ENCODE assay signal across 23 cellular contexts in genomic region chr4:76981649-76982048, GRCh38. TPM values are rescaled to one million over a fixed set of nuclear protein-coding genes. Genes with fewer than 3 reads are reported as not detected.
DNase-seq lines count a peak whose midpoint lies in the region; ATAC-seq, FAIRE-seq and TF ChIP-seq lines count a peak whose summit lies in the region.
"Had no signal": no experiment of that assay in that cellular context is flagged by ENCODE, and none has a peak within 500 bp of the region (broad histone marks: within the 10 kb centered on the region; RNA-seq: fewer than 3 reads in every experiment).

No MANE protein-coding gene starts in this region.

- no peak for TF ChIP-seq POLR2A in IMR-90 (IDR thresholded peaks at IDR 0.05; ENCODE audit: low read depth, low read length)
- no peak for TF ChIP-seq POLR2A in GM12878 (IDR thresholded peaks at IDR 0.05; ENCODE audit: low read depth, low read length)
- TF ChIP-seq POLR2A in gastroesophageal sphincter (IDR thresholded peaks at IDR 0.05), result no peak

- POLR2A ChIA-PET in IMR-90 (lab: Charles Lee; ENCODE audit: unreplicated experiment) (interaction anchor here (0.6 kb wide), 3 partner anchors 23 to 292 kb away, joined by 3 to 4 read pairs (median 4); no protein-coding TSS in a partner anchor), GM12878 (lab: Charles Lee) (interaction anchor here (0.6 to 4.2 kb wide), 2 partner anchors 10 to 13 kb away, joined by 4 to 23 read pairs; no protein-coding TSS in a partner anchor)
- POLR2A ChIA-PET in CD8-positive, alpha-beta memory T cell (lab: Charles Lee), result no interaction called here

- H3K9ac ChIP-seq in IMR-90 (ENCODE audit: low read depth, low read length) (no peak overlapping the region), GM12878 (ENCODE audit: control insufficient read depth, insufficient read depth, low read length) (no peak overlapping the region), trophoblast cell (ENCODE audit: low read length) (no peak overlapping the region)

- dilution Hi-C loops in IMR-90 (cut with HindIII; ENCODE audit: low sequenced_read_pairs, unreplicated experiment), result no loop called here

- H3K56ac ChIP-seq in IMR-90 (ENCODE audit: extremely low read depth, insufficient read depth, low read length), result no peak overlapping the region

- no peak for TF ChIP-seq CTCF in IMR-90 (conservative IDR thresholded peaks at IDR 0.05; ENCODE audit: low read depth, low read length)
- no peak for TF ChIP-seq CTCF in GM12878 (IDR thresholded peaks at IDR 0.05 in 2 of 3, conservative IDR thresholded peaks at IDR 0.05 in 1 of 3; ENCODE audit: control insufficient read depth in 2 of 3, extremely low read depth in 1 of 3, insufficient read depth in 1 of 3, low read depth in 3 of 3, low read length in 3 of 3)
- no peak for TF ChIP-seq CTCF in fibroblast of villous mesenchyme (IDR thresholded peaks at IDR 0.05; ENCODE audit: insufficient read depth, low read depth, low read length)
- TF ChIP-seq CTCF in gastroesophageal sphincter (IDR thresholded peaks at IDR 0.05), result no peak

- H3K27ac Mint-ChIP-seq in CD8-positive, alpha-beta memory T cell, result peak overlapping the region in 3 of 8 donors; percentile 0 to 30 (median 18)
- H3K27ac Mint-ChIP-seq: B cell had no signal

- H4K91ac ChIP-seq in IMR-90 (ENCODE audit: insufficient read depth, low read depth, low read length), result no peak overlapping the region
- no peak overlapping the region for H4K91ac ChIP-seq in trophoblast cell (ENCODE audit: low read depth, low read length)

- no peak overlapping the region for H2BK20ac ChIP-seq in IMR-90 (ENCODE audit: low read depth, low read length)

- no peak overlapping the region for H3K4me3 ChIP-seq in IMR-90 (ENCODE audit: insufficient read depth, low read depth, low read length)
- no peak overlapping the region for H3K4me3 ChIP-seq in GM12878
- no peak overlapping the region for H3K4me3 ChIP-seq in fibroblast of villous mesenchyme (ENCODE audit: low read depth, low read length)
- no peak overlapping the region for H3K4me3 ChIP-seq in trophoblast cell (ENCODE audit: low read depth, low read length)
- H3K4me3 ChIP-seq in CD8-positive, alpha-beta memory T cell (ENCODE audit: low read length), result no peak overlapping the region
- no peak overlapping the region for H3K4me3 ChIP-seq in gastroesophageal sphincter
- H3K4me3 ChIP-seq: lower lobe of right lung, prostate gland, skin epidermis had no signal

- H3K79me2 ChIP-seq in GM12878 (ENCODE audit: control insufficient read depth, insufficient read depth, low read length) (peaks cover 86% of the 10 kb centered on the region), trophoblast cell (ENCODE audit: control insufficient read depth, insufficient read depth, low read length, poor library complexity) (peaks cover 11% of the 10 kb centered on the region)

- no peak overlapping the region for H2AK5ac ChIP-seq in IMR-90 (ENCODE audit: low read depth, low read length)
- H2AK5ac ChIP-seq in trophoblast cell (ENCODE audit: low read length), result no peak overlapping the region

- H3K36me3 ChIP-seq in IMR-90 (ENCODE audit: control insufficient read depth, insufficient read depth, low read length), result peaks cover 3% of the 10 kb centered on the region
- H3K36me3 ChIP-seq in GM12878 (ENCODE audit: control insufficient read depth in 2 of 2, insufficient read depth in 2 of 2, low read length in 1 of 2), result peaks cover 2 to 3% of the 10 kb centered on the region in 2 experiments; a peak in 1 of 4 replicates
- H3K36me3 ChIP-seq in trophoblast cell (ENCODE audit: control insufficient read depth in 1 of 2, insufficient read depth in 2 of 2, low read length in 2 of 2), result peaks cover 0 to 4% of the 10 kb centered on the region in 2 experiments
- no peaks in the 10 kb centered on the region for H3K36me3 ChIP-seq in CD8-positive, alpha-beta memory T cell (ENCODE audit: insufficient read depth, low read length)
- no peaks in the 10 kb centered on the region for H3K36me3 ChIP-seq in gastroesophageal sphincter
- H3K36me3 ChIP-seq: lower lobe of right lung, prostate gland had no signal

- peak overlapping the region; percentile 23; the same call in 1 of the 2 replicates for H3K14ac ChIP-seq in IMR-90 (replicated peaks; ENCODE audit: low read depth, low read length)
- no peak overlapping the region for H3K14ac ChIP-seq in trophoblast cell (ENCODE audit: low read length)

- WGBS in IMR-90 (ENCODE audit: extremely low coverage in 2 of 2, insufficient read length in 1 of 2), 2 experiments, result 100% methylated on average over 1 of the region's 3 CpGs; no CpG with 5 or more reads in 1 of the 2 experiments
- WGBS in GM12878 (ENCODE audit: insufficient coverage, insufficient replicate concordance, low lambda C conversion rate, missing lambda C conversion rate), result 73% methylated on average over 3 of the region's 3 CpGs
- WGBS in trophoblast cell (ENCODE audit: extremely low coverage, insufficient coverage, insufficient read length), result no CpG with 5 or more reads among the region's 3 CpGs
- WGBS in gastroesophageal sphincter (ENCODE audit: low coverage in 1 of 2), 2 donors, result 63 to 67% methylated on average over 1 to 3 of the region's 3 CpGs

- H3K4ac ChIP-seq in IMR-90 (ENCODE audit: low read depth, low read length) (no peak overlapping the region), trophoblast cell (ENCODE audit: low read depth, low read length) (peak overlapping the region; percentile 84)

- H3K4me1 Mint-ChIP-seq in CD8-positive, alpha-beta memory T cell, result peaks cover 72 to 96% (median 93%) of the 10 kb centered on the region in 3 donors

- H3K23ac ChIP-seq in IMR-90 (ENCODE audit: low read depth, low read length) (no peak overlapping the region; the same call in 1 of the 2 replicates), trophoblast cell (ENCODE audit: low read length) (no peak overlapping the region)

- no peak for FAIRE-seq in GM12878 (lab: Jason Lieb, UNC)
- FAIRE-seq: islet of Langerhans had no signal

- peak overlapping the region in 2 of 7 donors; percentile 44 to 71 for H3K4me3 Mint-ChIP-seq in CD8-positive, alpha-beta memory T cell
- H3K4me3 Mint-ChIP-seq: B cell had no signal

- intact Hi-C loops in IMR-90 (cut with micrococcal nuclease), result no loop called here
- intact Hi-C loops in GM12878 (cut with micrococcal nuclease; ENCODE audit: unreplicated experiment), result no loop called here

- BruUV-seq in IMR-90 (replicated peaks; lab: Mats Ljungman, UMichigan) (no TSS peak), GM12878 (replicated peaks; lab: Mats Ljungman, UMichigan) (no TSS peak)

- no peak overlapping the region for H2BK15ac ChIP-seq in IMR-90 (ENCODE audit: low read depth, low read length)

- H4K20me1 ChIP-seq in IMR-90 (ENCODE audit: insufficient read depth, low read length) (peaks cover 89% of the 10 kb centered on the region), GM12878 (ENCODE audit: control insufficient read depth, insufficient read depth) (no peaks in the 10 kb centered on the region)

- H2AK9ac ChIP-seq in IMR-90 (replicated peaks; ENCODE audit: low read depth, low read length, poor library complexity), result no peak overlapping the region

- in situ Hi-C loops in IMR-90 (cut with MboI; ENCODE audit: low sequenced_read_pairs) (no loop called here), GM12878 (cut with MboI) (no loop called here)

- SMC1A ChIA-PET in GM12878 (lab: Charles Lee; ENCODE audit: uncharacterized antibody, unreplicated experiment), result interaction anchor here (0.6 to 4.9 kb wide), 9 partner anchors 10 to 120 kb away, joined by 3 to 58 read pairs (median 5); no protein-coding TSS in a partner anchor

- no peak for TF ChIP-seq EP300 in GM12878 (IDR thresholded peaks at IDR 0.05; ENCODE audit: borderline replicate concordance in 1 of 2, control insufficient read depth in 1 of 2, low read depth in 2 of 2, low read length in 2 of 2)
- no peak for TF ChIP-seq EP300 in gastroesophageal sphincter (IDR thresholded peaks at IDR 0.05)

- H3K27me3 Mint-ChIP-seq in CD8-positive, alpha-beta memory T cell, result no peaks in the 10 kb centered on the region
- H3K27me3 Mint-ChIP-seq: B cell had no signal

- RAD21 ChIA-PET in GM12878 (lab: Charles Lee; ENCODE audit: unreplicated experiment), result interaction anchor here (1.0 to 3.4 kb wide), 4 partner anchors 10 to 550 kb away, joined by 3 to 20 read pairs (median 4); partner anchors contain the start of gene SEPTIN11

- peak overlapping the region; percentile 42 for H3K18ac ChIP-seq in IMR-90 (ENCODE audit: low read depth, low read length)
- H3K18ac ChIP-seq in trophoblast cell (ENCODE audit: low read length), result no peak overlapping the region

- H3K9me3 ChIP-seq in IMR-90 (ENCODE audit: control insufficient read depth, insufficient read depth, low read length) (no peaks in the 10 kb centered on the region), GM12878 (replicated peaks; ENCODE audit: control insufficient read depth, insufficient read depth, low read length) (no peaks in the 10 kb centered on the region), trophoblast cell (ENCODE audit: insufficient read depth, low read depth, low read length) (no peaks in the 10 kb centered on the region), gastroesophageal sphincter (no peaks in the 10 kb centered on the region)
- no peaks in the 10 kb centered on the region for H3K9me3 ChIP-seq in CD8-positive, alpha-beta memory T cell (ENCODE audit: low read length)
- H3K9me3 ChIP-seq: lower lobe of right lung, prostate gland had no signal

- H3K9me3 Mint-ChIP-seq in CD8-positive, alpha-beta memory T cell, result no peaks in the 10 kb centered on the region

- peaks cover 19 to 62% of the 10 kb centered on the region in 2 experiments for H3K79me1 ChIP-seq in IMR-90 (ENCODE audit: low read depth in 1 of 2, low read length in 2 of 2)
- H3K79me1 ChIP-seq in trophoblast cell (ENCODE audit: low read length), result peaks cover 14% of the 10 kb centered on the region

- H2BK12ac ChIP-seq in trophoblast cell (ENCODE audit: low read length), result no peak overlapping the region

- peaks cover 0 to 13% (median 0%) of the 10 kb centered on the region in 3 donors for H3K36me3 Mint-ChIP-seq in CD8-positive, alpha-beta memory T cell

- H4K12ac ChIP-seq in trophoblast cell (ENCODE audit: low read depth, low read length), result no peak overlapping the region

- H3K27me3 ChIP-seq in IMR-90 (ENCODE audit: control insufficient read depth, insufficient read depth, low read length) (no peaks in the 10 kb centered on the region), GM12878 (replicated peaks in 1 of 2; ENCODE audit: control insufficient read depth in 2 of 2, insufficient read depth in 2 of 2, low read length in 1 of 2) (no peaks in the 10 kb centered on the region), trophoblast cell (ENCODE audit: insufficient read depth, low read length) (no peaks in the 10 kb centered on the region), gastroesophageal sphincter (no peaks in the 10 kb centered on the region)
- no peaks in the 10 kb centered on the region for H3K27me3 ChIP-seq in CD8-positive, alpha-beta memory T cell (ENCODE audit: insufficient read depth, low read length, poor library complexity, severe bottlenecking)

- H3K4me1 ChIP-seq in IMR-90 (ENCODE audit: control insufficient read depth, insufficient read depth, low read length), result peaks cover 44% of the 10 kb centered on the region
- peaks cover 32% of the 10 kb centered on the region for H3K4me1 ChIP-seq in GM12878 (ENCODE audit: control insufficient read depth, insufficient read depth, low read length)
- H3K4me1 ChIP-seq in trophoblast cell (ENCODE audit: control insufficient read depth in 1 of 2, insufficient read depth in 2 of 2, low read length in 2 of 2), result peaks cover 38 to 43% of the 10 kb centered on the region in 2 experiments
- peaks cover 51% of the 10 kb centered on the region for H3K4me1 ChIP-seq in CD8-positive, alpha-beta memory T cell (ENCODE audit: insufficient read depth, low read length)
- peaks cover 4 to 49% (median 14%) of the 10 kb centered on the region in 3 donors for H3K4me1 ChIP-seq in gastroesophageal sphincter
- H3K4me1 ChIP-seq: prostate gland had no signal

- H2BK5ac ChIP-seq in IMR-90 (ENCODE audit: low read depth, low read length, poor library complexity, severe bottlenecking) (peak overlapping the region; percentile 16), trophoblast cell (ENCODE audit: low read depth, low read length, poor library complexity) (no peak overlapping the region)

- peak overlapping the region; percentile 45; the same call in 1 of the 2 replicates for H4K5ac ChIP-seq in IMR-90 (ENCODE audit: low read depth, low read length)

- H3K27ac ChIP-seq in IMR-90 (ENCODE audit: insufficient read depth, low read length) (peak overlapping the region; percentile 51; the same call in 1 of the 2 replicates), GM12878 (ENCODE audit: control insufficient read depth, insufficient read depth) (peak overlapping the region; percentile 56), trophoblast cell (ENCODE audit: low read depth, low read length) (peak overlapping the region; percentile 22), gastroesophageal sphincter (no peak overlapping the region)
- no peak overlapping the region for H3K27ac ChIP-seq in CD8-positive, alpha-beta memory T cell (ENCODE audit: low read depth, low read length)
- H3K27ac ChIP-seq: lower lobe of right lung, prostate gland had no signal

- no peak overlapping the region for H2AFZ ChIP-seq in IMR-90 (replicated peaks; ENCODE audit: low read length, poor library complexity)
- H2AFZ ChIP-seq in GM12878 (ENCODE audit: control insufficient read depth, low read depth, low read length), result no peak overlapping the region
- no peak overlapping the region for H2AFZ ChIP-seq in trophoblast cell (ENCODE audit: insufficient read depth, low read length, poor library complexity)

- H3K9me1 ChIP-seq in IMR-90 (ENCODE audit: insufficient read depth, low read length), result peaks cover 27% of the 10 kb centered on the region

- ATAC-seq in IMR-90 (ENCODE audit: low read depth) (no peak), GM12878 (no peak), HG02588 (IDR thresholded peaks at IDR 0.05; ENCODE audit: unreplicated experiment) (no peak), HG03196 (IDR thresholded peaks at IDR 0.05; ENCODE audit: unreplicated experiment) (no peak), gastroesophageal sphincter (no peak)
- ATAC-seq: esophagus mucosa, lower lobe of right lung, PC-3 had no signal

- H4K8ac ChIP-seq in IMR-90 (ENCODE audit: low read depth in 2 of 2, low read length in 2 of 2) (no peak overlapping the region), trophoblast cell (ENCODE audit: low read depth, low read length) (no peak overlapping the region)

- DNase-seq in IMR-90, result peak; percentile 68
- DNase-seq in GM12878 (ENCODE audit: low read depth, low spot score), result no peak
- DNase-seq in fibroblast of villous mesenchyme (ENCODE audit: low read depth), result peak; percentile 96
- no peak for DNase-seq in trophoblast cell
- DNase-seq in CD8-positive, alpha-beta memory T cell, result no peak
- DNase-seq: Calu3; EL; lower lobe of right lung; MV-4-11; NCI-H187; NCI-H2227 treated with DMSO at 0.1 percent for 48 hours; NCI-H82; PC-3; stimulated activated CD4-positive, alpha-beta T cell treated with anti-CD3 and anti-CD28 coated beads, Interleukin-4, amount 100 ng/mL, for 1 hour; T-helper 9 cell had no signal

- no peak for TF ChIP-seq RAD21 in IMR-90 (IDR thresholded peaks at IDR 0.05; ENCODE audit: low read length)
- no peak for TF ChIP-seq RAD21 in GM12878 (IDR thresholded peaks at IDR 0.05; ENCODE audit: insufficient read depth, low read depth, low read length)

- H2BK120ac ChIP-seq in IMR-90 (ENCODE audit: low read depth, low read length) (peak overlapping the region; percentile 2; the same call in 1 of the 2 replicates), trophoblast cell (ENCODE audit: insufficient read depth, low read length, poor library complexity) (no peak overlapping the region)

- CTCF ChIA-PET in IMR-90 (lab: Yijun Ruan, JAX), result interaction anchor here (1.3 kb wide), 1 partner anchor 30 kb away, joined by 6 read pairs; no protein-coding TSS in a partner anchor
- CTCF ChIA-PET in GM12878 (lab: Yijun Ruan, JAX), result interaction anchor here (0.6 to 4.0 kb wide), 6 partner anchors 9 to 63 kb away, joined by 3 to 22 read pairs (median 7); no protein-coding TSS in a partner anchor
- CTCF ChIA-PET in CD8-positive, alpha-beta memory T cell (lab: Charles Lee), result interaction anchor here (1.9 kb wide), 1 partner anchor 10 kb away, joined by 4 read pairs; no protein-coding TSS in a partner anchor

- H3K4me2 ChIP-seq in IMR-90 (ENCODE audit: low read depth, low read length) (peak overlapping the region; percentile 29; the same call in 1 of the 2 replicates), GM12878 (ENCODE audit: control insufficient read depth, insufficient read depth) (peak overlapping the region; percentile 18; the same call in 1 of the 2 replicates), trophoblast cell (ENCODE audit: low read length) (no peak overlapping the region)

RNA-seq across cellular contexts. Expression of gene SEPTIN11, which starts 32.1 kb away (rescaled TPM):
- total RNA-seq in IMR-90 (2012; rRNA removed), result 573 and 632 TPM in 2 replicates
- 258 and 267 TPM in 2 replicates for polyA plus RNA-seq in IMR-90 (2012; rRNA removed)
- polyA plus RNA-seq in IMR-90 (2012; cell fraction: cytosol; rRNA removed), result 75.9 and 85.0 TPM in 2 replicates
- 36.2 and 197 TPM in 2 replicates for polyA plus RNA-seq in IMR-90 (2012; cell fraction: nucleus; rRNA removed; ENCODE audit: low replicate concordance)
- total RNA-seq in GM12878 (2013; cell fraction: nucleolus; rRNA removed), result 183 and 197 TPM in 2 replicates
- total RNA-seq in GM12878 (2014; rRNA removed), result 62.6 and 74.3 TPM in 2 replicates
- 156 and 160 TPM in 2 replicates for total RNA-seq in GM12878 (2014; rRNA removed; fragmentation: Illumina TruSeq; extraction: Trizol)
- 89.7 and 99.9 TPM in 2 replicates for total RNA-seq in GM12878 (2021)
- 32.3 TPM for polyA plus RNA-seq in GM12878 (2011; ENCODE audit: low read depth)
- 154 and 201 TPM in 2 replicates for polyA plus RNA-seq in GM12878 (2011; rRNA removed)
- polyA plus RNA-seq in GM12878 (2011; cell fraction: cytosol; rRNA removed), result 46.1 and 98.3 TPM in 2 replicates
- 52.8 and 69.0 TPM in 2 replicates for polyA plus RNA-seq in GM12878 (2011; cell fraction: nucleus; rRNA removed)
- 45.7 and 54.2 TPM in 2 replicates for polyA plus RNA-seq in GM12878 (2012)
- polyA plus RNA-seq in GM12878 (2014; fragmentation: Illumina TruSeq; extraction: Trizol), result 89.0 and 102 TPM in 2 replicates
- polyA plus RNA-seq in GM12878 (2014; fragmentation: Nextera tagmentation; extraction: Ambion mirVana), result 10 to 100 TPM; 24.7 to 27.1 TPM
- polyA plus RNA-seq in GM12878 (2014; rRNA removed), result 46.7 and 49.4 TPM in 2 replicates
- polyA plus RNA-seq in GM12878 (2016; fragmentation: Nextera tagmentation; extraction: Ambion mirVana), result 10 to 100 TPM; 93.5 to 93.9 TPM
- polyA minus RNA-seq in GM12878 (2011; rRNA and poly(A)+ RNA removed), result 122 and 219 TPM in 2 replicates
- polyA minus RNA-seq in GM12878 (2011; cell fraction: cytosol; rRNA and poly(A)+ RNA removed), result 43.3 and 43.5 TPM in 2 replicates
- polyA minus RNA-seq in GM12878 (2011; cell fraction: nucleus; rRNA and poly(A)+ RNA removed), result 67.1 and 100 TPM in 2 replicates
- total RNA-seq in fibroblast of villous mesenchyme, result 439 and 632 TPM in 2 replicates
- 151 and 154 TPM in 2 replicates for polyA plus RNA-seq in trophoblast cell (2013)
- total RNA-seq in CD8-positive, alpha-beta memory T cell, result 10 to 100 TPM; 54.3 to 56.8 TPM
- 34.8 TPM for polyA plus RNA-seq in CD8-positive, alpha-beta memory T cell
- total RNA-seq in gastroesophageal sphincter, result 100 to 1,000 TPM in 2 of 4 donors, 10 to 100 TPM in 2; 65.1 to 192 (median 97.8) TPM

Comparison
In these comparisons a context has a peak if more than half of its experiments do, and no peak if none do; other contexts are left out.
1. DNase-seq: peak in IMR-90 (single experiment) and fibroblast of villous mesenchyme (single experiment); none in GM12878 (single experiment), trophoblast cell (0 of 2) and CD8-positive, alpha-beta memory T cell (0 of 5).
2. H3K27ac ChIP-seq: peak in IMR-90 (single experiment), GM12878 (single experiment) and trophoblast cell (single experiment); none in CD8-positive, alpha-beta memory T cell (single experiment) and gastroesophageal sphincter (0 of 4).